Comparison of ENCODE assay signal across 6 cellular contexts in genomic region chr1:245650441-245650840, GRCh38.
"Had no signal": no experiment of that assay in that cellular context is flagged by ENCODE, and none has a peak within 500 bp of the region (broad histone marks: within the 10 kb centered on the region; RNA-seq: fewer than 3 reads in every experiment).

No MANE protein-coding gene starts in this region.

- H2AFZ ChIP-seq: GM23338 had no signal

- DNase-seq: H9, HCEC 1CT, IMR-90, KG1 had no signal

- H3K4me3 Mint-ChIP-seq: GM23338, H9 had no signal

- ATAC-seq: K562 had no signal

- H3K4me2 ChIP-seq: GM23338 had no signal

- H3K4me3 ChIP-seq: GM23338, K562 had no signal

- H3K27ac Mint-ChIP-seq: GM23338 had no signal
